12 cellular contexts compared by ENCODE assay signal in genomic region chr16:16022683-16023064, GRCh38.
DNase-seq lines count a peak whose midpoint lies in the region; ATAC-seq, FAIRE-seq and TF ChIP-seq lines count a peak whose summit lies in the region.
"Had no signal": no experiment of that assay in that cellular context is flagged by ENCODE, and none has a peak within 500 bp of the region (broad histone marks: within the 10 kb centered on the region; RNA-seq: fewer than 3 reads in every experiment).

No MANE protein-coding gene starts in this region.

- TF ChIP-seq CTCF in left ventricle myocardium inferior (IDR thresholded peaks at IDR 0.05; ENCODE audit: borderline replicate concordance) (no peak), brain (conservative IDR thresholded peaks at IDR 0.05) (no peak), upper lobe of left lung (IDR thresholded peaks at IDR 0.05) (no peak)

- DNase-seq in left ventricle myocardium inferior (no peak), left ventricle myocardium superior (no peak), upper lobe of left lung (no peak), GM12891 (ENCODE audit: insufficient read length, low spot score) (no peak), NCI-H1417 (lab: John Stamatoyannopoulos, UW) (no peak)
- DNase-seq: activated effector memory CD4-positive, alpha-beta T cell treated with anti-CD3 and anti-CD28 coated beads, Interleukin-2, amount 50 U/mL, for 16 hours; effector CD8-positive, alpha-beta T cell; immature natural killer cell; Kasumi-1 had no signal

- H3K36me3 ChIP-seq in left ventricle myocardium inferior (peaks cover 19% of the 10 kb centered on the region), muscle layer of duodenum (ENCODE audit: control insufficient read depth in 1 of 2, insufficient read depth in 2 of 2, low read length in 2 of 2) (peaks cover 8 to 9% of the 10 kb centered on the region in 2 donors), upper lobe of left lung (peaks cover 2 to 29% (median 6%) of the 10 kb centered on the region in 4 donors)

- H3K27me3 ChIP-seq in left ventricle myocardium inferior (ENCODE audit: low read depth) (no peaks in the 10 kb centered on the region), muscle layer of duodenum (ENCODE audit: low read depth, low read length) (no peaks in the 10 kb centered on the region), upper lobe of left lung (no peaks in the 10 kb centered on the region)

- H3K27ac ChIP-seq in left ventricle myocardium inferior (replicated peaks) (peak overlapping the region; percentile 79), muscle layer of duodenum (ENCODE audit: low read length) (peak overlapping the region; percentile 92), upper lobe of left lung (peak overlapping the region; percentile 48 to 68 (median 58))

- H3K4me1 ChIP-seq in left ventricle myocardium inferior (peaks cover 56% of the 10 kb centered on the region), muscle layer of duodenum (ENCODE audit: control insufficient read depth in 1 of 2, insufficient read depth in 2 of 2, low read length in 2 of 2) (peaks cover 13 to 28% of the 10 kb centered on the region in 2 donors), upper lobe of left lung (peaks cover 19 to 30% (median 21%) of the 10 kb centered on the region in 4 donors)

- peaks cover 37% of the 10 kb centered on the region for H3K4me1 Mint-ChIP-seq in brain

- no peak overlapping the region for H3K4me3 Mint-ChIP-seq in brain
- H3K4me3 Mint-ChIP-seq: immature natural killer cell had no signal

- peaks cover 42% of the 10 kb centered on the region for H3K36me3 Mint-ChIP-seq in brain

- no peaks in the 10 kb centered on the region for H3K9me3 Mint-ChIP-seq in brain
- H3K9me3 Mint-ChIP-seq: immature natural killer cell had no signal

- no peak for FAIRE-seq in GM12891 (lab: Jason Lieb, UNC)

- H3K27me3 Mint-ChIP-seq in brain: peaks cover 3% of the 10 kb centered on the region

- H3K4me3 ChIP-seq in left ventricle myocardium inferior (peak overlapping the region; percentile 24), muscle layer of duodenum (ENCODE audit: low read depth in 1 of 2, low read length in 2 of 2) (no peak overlapping the region), upper lobe of left lung (no peak overlapping the region)

- WGBS in upper lobe of left lung, 2 donors: 82 to 84% methylated on average over 5 of the region's 5 CpGs

- TF ChIP-seq POLR2A in upper lobe of left lung (IDR thresholded peaks at IDR 0.05): no peak
- TF ChIP-seq POLR2A in GM12891 (IDR thresholded peaks at IDR 0.05; ENCODE audit: low read depth, low read length): no peak

- H3K27ac Mint-ChIP-seq in brain: peak overlapping the region in 3 of 5 experiments; percentile 83 to 89 (median 85)

- no peak for ATAC-seq in left ventricle myocardium superior
- ATAC-seq in upper lobe of left lung (ENCODE audit: low FRiP score in 2 of 2): no peak
- no peak for ATAC-seq in GM21390 (IDR thresholded peaks at IDR 0.05; ENCODE audit: unreplicated experiment)

- intact Hi-C loops in left ventricle myocardium inferior (cut with micrococcal nuclease) (no loop called here), left ventricle myocardium superior (cut with micrococcal nuclease) (no loop called here)

- TF ChIP-seq EP300 in upper lobe of left lung (IDR thresholded peaks at IDR 0.05): no peak

- H3K9me3 ChIP-seq in left ventricle myocardium inferior (replicated peaks) (no peaks in the 10 kb centered on the region), muscle layer of duodenum (ENCODE audit: control insufficient read depth in 1 of 2, low read length in 2 of 2) (no peaks in the 10 kb centered on the region), upper lobe of left lung (no peaks in the 10 kb centered on the region)

TF ChIP-seq in GM12891, 5 proteins besides CTCF, POLR2A, EP300 and RAD21:
- TF ChIP-seq PAX5 (IDR thresholded peaks at IDR 0.05; ENCODE audit: insufficient read depth, low read length, severe bottlenecking): no peak
- TF ChIP-seq POLR2AphosphoS5 (IDR thresholded peaks at IDR 0.05; ENCODE audit: low read depth, low read length): no peak
- no peak for TF ChIP-seq POU2F2 (IDR thresholded peaks at IDR 0.05; ENCODE audit: low read depth, low read length)
- TF ChIP-seq SPI1 (IDR thresholded peaks at IDR 0.05; ENCODE audit: low read depth, low read length): no peak
- no peak for TF ChIP-seq TAF1 (IDR thresholded peaks at IDR 0.05; ENCODE audit: low read depth, low read length)
